In genomic region chr9:136997830-136998234, GRCh38 we compare ENCODE assay signal across 15 cellular contexts. TPM values are rescaled to one million over a fixed set of nuclear protein-coding genes. Genes with fewer than 3 reads are reported as not detected.
DNase-seq lines count a peak whose midpoint lies in the region; ATAC-seq, FAIRE-seq and TF ChIP-seq lines count a peak whose summit lies in the region.
"Had no signal": no experiment of that assay in that cellular context is flagged by ENCODE, and none has a peak within 500 bp of the region (broad histone marks: within the 10 kb centered on the region; RNA-seq: fewer than 3 reads in every experiment).

No MANE protein-coding gene starts in this region.

- peaks cover 51% of the 10 kb centered on the region for H3K4me1 Mint-ChIP-seq in activated CD4-positive, alpha-beta T cell treated with anti-CD3 and anti-CD28 coated beads, Interleukin-2, amount 10 ng/mL, durations not matched to agents 7 days and 5 days
- H3K4me1 Mint-ChIP-seq in activated B cell treated with CpG ODN at 0.5 μM for 24 hours, result peaks cover 68% of the 10 kb centered on the region
- peaks cover 34 to 62% of the 10 kb centered on the region in 2 donors for H3K4me1 Mint-ChIP-seq in stimulated activated naive B cell treated with anti-CD40 and anti-IgM and Interleukin-4, amounts not matched to agents 10 μg/mL and 1 μg/mL and 100 μg/mL, for 72 hours

- FAIRE-seq in H1 (lab: Jason Lieb, UNC), result no peak
- FAIRE-seq: keratinocyte, TTC549 had no signal

- peak overlapping the region; percentile 89 for H3K27ac Mint-ChIP-seq in activated CD4-positive, alpha-beta T cell treated with anti-CD3 and anti-CD28 coated beads, Interleukin-2, amount 10 ng/mL, durations not matched to agents 7 days and 5 days
- peak overlapping the region; percentile 68 for H3K27ac Mint-ChIP-seq in activated B cell treated with CpG ODN at 0.5 μM for 24 hours
- peak overlapping the region; percentile 15 for H3K27ac Mint-ChIP-seq in stimulated activated naive B cell treated with anti-CD40 and anti-IgM and Interleukin-4, amounts not matched to agents 10 μg/mL and 1 μg/mL and 100 μg/mL, for 72 hours

- peaks cover 12% of the 10 kb centered on the region for H3K23me2 ChIP-seq in H1 (ENCODE audit: low read depth, low read length)

- H2BK15ac ChIP-seq in H1 (ENCODE audit: low read length), result no peak overlapping the region

- no peak overlapping the region for H4K5ac ChIP-seq in H1 (ENCODE audit: insufficient read length, low read depth, low read length)

- H4K91ac ChIP-seq in H1 (replicated peaks; ENCODE audit: insufficient read length, low read length), result no peak overlapping the region

- no peak overlapping the region for H3K23ac ChIP-seq in H1 (ENCODE audit: insufficient read length)

- CTCF ChIA-PET in activated CD4-positive, alpha-beta T cell treated with anti-CD3 and anti-CD28 coated beads, Interleukin-2, amount 10 ng/mL, durations not matched to agents 7 days and 5 days (lab: Charles Lee), result interaction anchor here (1.2 to 2.6 kb wide), 2 partner anchors 31 to 156 kb away, joined by 3 to 15 read pairs; partner anchors contain the start of gene AJM1
- CTCF ChIA-PET in activated B cell treated with CpG ODN at 0.5 μM for 24 hours (lab: Charles Lee) (interaction anchor here (2.9 kb wide), 1 partner anchor 37 kb away, joined by 8 read pairs; no protein-coding TSS in a partner anchor), H1 (lab: Charles Lee; ENCODE audit: partially characterized antibody) (interaction anchor here (1.4 to 5.6 kb wide), 3 partner anchors 9 to 38 kb away, joined by 3 to 29 read pairs (median 18); partner anchors contain the start of gene PTGDS), HEK293T (lab: Yijun Ruan, JAX) (interaction anchor here (1.3 kb wide), 1 partner anchor 31 kb away, joined by 6 read pairs; no protein-coding TSS in a partner anchor)

- no peak overlapping the region for H2BK20ac ChIP-seq in H1 (ENCODE audit: low read length)

- peak; percentile 43 for DNase-seq in activated CD4-positive, alpha-beta T cell treated with anti-CD3 and anti-CD28 coated beads, Interleukin-2, amount 10 ng/mL, durations not matched to agents 7 days and 5 days
- DNase-seq in activated CD4-positive, alpha-beta T cell treated with anti-CD3 and anti-CD28 coated beads for 48 hours, result no peak
- DNase-seq in activated B cell treated with CpG ODN at 0.5 μM for 24 hours (no peak), H1 (ENCODE audit: low read depth in 1 of 2, low spot score in 2 of 2) (no peak), ACHN (no peak), HEK293T (ENCODE audit: extremely low spot score) (no peak)
- no peak for DNase-seq in stimulated activated naive B cell treated with anti-CD40 and anti-IgM and Interleukin-4, amounts not matched to agents 10 μg/mL and 1 μg/mL and 100 μg/mL, for 72 hours
- DNase-seq: amygdala, NCI-H1417, psoas muscle had no signal

- in situ Hi-C loops in ACHN (cut with HindIII; ENCODE audit: low pct_ligation_motif_present, low pct_unique_long_range_greater_than_20kb, low sequenced_read_pairs), result no loop called here

- peaks cover 0 to 20% (median 10%) of the 10 kb centered on the region in 4 experiments; a peak in 6 of 7 replicates for H3K4me1 ChIP-seq in H1 (replicated peaks in 1 of 4; ENCODE audit: control insufficient read depth in 3 of 4, insufficient read depth in 4 of 4, low read length in 3 of 4)

- H2BK12ac ChIP-seq in H1 (ENCODE audit: low read depth, low read length), result peak overlapping the region; percentile 60; the same call in 1 of the 2 replicates

- no peak overlapping the region for H2BK120ac ChIP-seq in H1 (replicated peaks; ENCODE audit: low read depth, low read length)

- no peak overlapping the region for H3K14ac ChIP-seq in H1 (ENCODE audit: insufficient read length)

- H3K4ac ChIP-seq in H1 (replicated peaks; ENCODE audit: insufficient read length, low read depth, low read length), result no peak overlapping the region

- 0 out of 2 replicates have a peak overlapping the region, but pooled peaks have one; percentile 35 for H2BK5ac ChIP-seq in H1 (ENCODE audit: low read depth, low read length)

- H3K27ac ChIP-seq in H1 (ENCODE audit: low read depth, low read length), result no peak overlapping the region
- H3K27ac ChIP-seq: psoas muscle had no signal

- POLR2A ChIA-PET in activated CD4-positive, alpha-beta T cell treated with anti-CD3 and anti-CD28 coated beads, Interleukin-2, amount 10 ng/mL, durations not matched to agents 7 days and 5 days (lab: Charles Lee), result no interaction called here
- POLR2A ChIA-PET in activated B cell treated with CpG ODN at 0.5 μM for 24 hours (lab: Charles Lee) (interaction anchor here (0.6 kb wide), 1 partner anchor 261 kb away, joined by 4 read pairs; no protein-coding TSS in a partner anchor), H1 (lab: Charles Lee; ENCODE audit: partially characterized antibody) (interaction anchor here (1.3 kb wide), 1 partner anchor 19 kb away, joined by 3 read pairs; no protein-coding TSS in a partner anchor), HEK293T (lab: Yijun Ruan, JAX) (no interaction called here)

- H3K27me3 Mint-ChIP-seq in activated CD4-positive, alpha-beta T cell treated with anti-CD3 and anti-CD28 coated beads, Interleukin-2, amount 10 ng/mL, durations not matched to agents 7 days and 5 days, result peaks cover 6% of the 10 kb centered on the region
- no peaks in the 10 kb centered on the region for H3K27me3 Mint-ChIP-seq in activated B cell treated with CpG ODN at 0.5 μM for 24 hours
- peaks cover 0 to 22% of the 10 kb centered on the region in 2 donors for H3K27me3 Mint-ChIP-seq in stimulated activated naive B cell treated with anti-CD40 and anti-IgM and Interleukin-4, amounts not matched to agents 10 μg/mL and 1 μg/mL and 100 μg/mL, for 72 hours

- H3K4me3 Mint-ChIP-seq in activated CD4-positive, alpha-beta T cell treated with anti-CD3 and anti-CD28 coated beads, Interleukin-2, amount 10 ng/mL, durations not matched to agents 7 days and 5 days, result peak overlapping the region; percentile 43
- H3K4me3 Mint-ChIP-seq in activated B cell treated with CpG ODN at 0.5 μM for 24 hours, result peak overlapping the region; percentile 53
- peak overlapping the region; percentile 1 to 3 for H3K4me3 Mint-ChIP-seq in stimulated activated naive B cell treated with anti-CD40 and anti-IgM and Interleukin-4, amounts not matched to agents 10 μg/mL and 1 μg/mL and 100 μg/mL, for 72 hours

- H2AFZ ChIP-seq in H1 (ENCODE audit: low read length), result no peak overlapping the region

- H3K56ac ChIP-seq in H1 (replicated peaks; ENCODE audit: insufficient read length, low read depth, low read length), result no peak overlapping the region

- H3K9me3 ChIP-seq in H1 (ENCODE audit: insufficient read depth in 2 of 2, low read depth in 1 of 2, low read length in 1 of 2), result no peaks in the 10 kb centered on the region
- H3K9me3 ChIP-seq: HAP-1, psoas muscle had no signal

- H2AK5ac ChIP-seq in H1 (ENCODE audit: low read depth, low read length), result no peak overlapping the region

- no peaks in the 10 kb centered on the region for H3K9me3 Mint-ChIP-seq in activated CD4-positive, alpha-beta T cell treated with anti-CD3 and anti-CD28 coated beads, Interleukin-2, amount 10 ng/mL, durations not matched to agents 7 days and 5 days
- no peaks in the 10 kb centered on the region for H3K9me3 Mint-ChIP-seq in activated B cell treated with CpG ODN at 0.5 μM for 24 hours
- no peaks in the 10 kb centered on the region for H3K9me3 Mint-ChIP-seq in stimulated activated naive B cell treated with anti-CD40 and anti-IgM and Interleukin-4, amounts not matched to agents 10 μg/mL and 1 μg/mL and 100 μg/mL, for 72 hours

- H3K79me1 ChIP-seq in H1 (ENCODE audit: low read depth, low read length), result no peaks in the 10 kb centered on the region

- ATAC-seq in activated B cell treated with CpG ODN at 0.5 μM for 24 hours (ENCODE audit: low read depth) (no peak), HG03280 (IDR thresholded peaks at IDR 0.05; ENCODE audit: unreplicated experiment) (no peak)
- ATAC-seq in stimulated activated naive B cell treated with anti-CD40 and anti-IgM and Interleukin-4, amounts not matched to agents 10 μg/mL and 1 μg/mL and 100 μg/mL, for 72 hours (replicated peaks), result no peak
- ATAC-seq: psoas muscle had no signal

- H3K79me2 ChIP-seq in H1 (ENCODE audit: control insufficient read depth in 1 of 2, insufficient read depth in 2 of 2, low read length in 2 of 2), result no peaks in the 10 kb centered on the region

- H3K36me3 ChIP-seq in H1 (ENCODE audit: control insufficient read depth in 2 of 4, insufficient read depth in 4 of 4, low read length in 3 of 4), result peaks cover 0 to 2% (median 0%) of the 10 kb centered on the region in 4 experiments; a peak in 1 of 8 replicates

- no peak overlapping the region for H3K9ac ChIP-seq in H1 (replicated peaks in 1 of 4; ENCODE audit: extremely low read depth in 1 of 4, low read depth in 3 of 4, low read length in 3 of 4)

- H4K20me1 ChIP-seq in H1 (replicated peaks in 1 of 2; ENCODE audit: control insufficient read depth in 1 of 2, insufficient read depth in 2 of 2, low read length in 2 of 2), result peaks cover 0 to 2% of the 10 kb centered on the region in 2 experiments

- H3K4me3 ChIP-seq in H1 (ENCODE audit: extremely low read depth in 1 of 4, insufficient read depth in 2 of 4, low read depth in 3 of 4, low read length in 4 of 4), result no peak overlapping the region
- H3K4me3 ChIP-seq: HAP-1, psoas muscle had no signal

- TF ChIP-seq RAD21 in H1 (IDR thresholded peaks at IDR 0.05 in 1 of 2, conservative IDR thresholded peaks at IDR 0.05 in 1 of 2; ENCODE audit: low read depth in 2 of 2, low read length in 2 of 2), result peak in 1 of 2 experiments; percentile 8; a peak in 1 of 4 replicates

- TF ChIP-seq CTCF in activated B cell treated with CpG ODN at 0.5 μM for 24 hours (IDR thresholded peaks at IDR 0.05) (no peak), H1 (IDR thresholded peaks at IDR 0.05; ENCODE audit: control extremely low read depth in 1 of 3, insufficient read depth in 1 of 3, low read depth in 1 of 3, low read length in 3 of 3) (no peak)

- no peak for TF ChIP-seq EP300 in H1 (IDR thresholded peaks at IDR 0.05; ENCODE audit: borderline replicate concordance in 1 of 2, low read depth in 2 of 2, low read length in 2 of 2)

- H3K4me2 ChIP-seq in H1 (ENCODE audit: insufficient read depth in 1 of 2, low read depth in 2 of 2, low read length in 2 of 2), result 0 out of 4 replicates have a peak overlapping the region, but pooled peaks of 1 of the 2 experiments have one; percentile 77

- no peak for TF ChIP-seq POLR2A in H1 (IDR thresholded peaks at IDR 0.05; ENCODE audit: control extremely low read depth in 1 of 2, low read depth in 2 of 2, low read length in 2 of 2)

- H4K8ac ChIP-seq in H1 (ENCODE audit: extremely low read depth, insufficient read depth, low read length), result no peak overlapping the region

- H3K27me3 ChIP-seq in H1 (replicated peaks in 1 of 4; ENCODE audit: control insufficient read depth in 3 of 4, extremely low read depth in 1 of 4, insufficient read depth in 3 of 4, low read length in 3 of 4), result no peaks in the 10 kb centered on the region; a peak in 1 of 7 replicates

- WGBS in H1 (ENCODE audit: extremely low coverage in 1 of 2, insufficient coverage in 1 of 2, insufficient read length in 1 of 2, insufficient replicate concordance in 2 of 2, low coverage in 1 of 2, low lambda C conversion rate in 2 of 2, missing lambda C conversion rate in 1 of 2), 2 experiments, result 95% methylated on average over 16 of the region's 18 CpGs; no CpG with 5 or more reads in 1 of the 2 experiments

- H3K18ac ChIP-seq in H1 (ENCODE audit: extremely low read depth, low read length), result no peak overlapping the region

- intact Hi-C loops in activated B cell treated with CpG ODN at 0.5 μM for 24 hours (cut with micrococcal nuclease), result no loop called here

- H3K36me3 Mint-ChIP-seq in activated CD4-positive, alpha-beta T cell treated with anti-CD3 and anti-CD28 coated beads, Interleukin-2, amount 10 ng/mL, durations not matched to agents 7 days and 5 days (ENCODE audit: low read depth), result peaks cover 7% of the 10 kb centered on the region
- peaks cover 7% of the 10 kb centered on the region for H3K36me3 Mint-ChIP-seq in activated B cell treated with CpG ODN at 0.5 μM for 24 hours (ENCODE audit: low read depth)
- peaks cover 8 to 18% of the 10 kb centered on the region in 2 donors for H3K36me3 Mint-ChIP-seq in stimulated activated naive B cell treated with anti-CD40 and anti-IgM and Interleukin-4, amounts not matched to agents 10 μg/mL and 1 μg/mL and 100 μg/mL, for 72 hours

RNA-seq across cellular contexts. Expression of gene CLIC3, which starts 1.5 kb away (rescaled TPM):
- total RNA-seq in activated CD4-positive, alpha-beta T cell treated with anti-CD3 and anti-CD28 coated beads, Interleukin-2, amount 10 ng/mL, durations not matched to agents 7 days and 5 days, result 1 to 10 TPM; 2.6 to 4.4 TPM
- total RNA-seq in activated B cell treated with CpG ODN at 0.5 μM for 24 hours, result not detected in 2 replicates
- total RNA-seq in H1 (2021; fragmentation: NEBNext Ultra II Directional; extraction: Animal tissue kit (Norgen Biotek cat#: 25700)), result not detected in 2 replicates
- polyA plus RNA-seq in H1 (2011; rRNA removed), result 0.12 and 0.33 TPM in 2 replicates
- polyA plus RNA-seq in H1 (2011; cell fraction: cytosol; rRNA removed), result 0.18 TPM
- 0.17 TPM for polyA plus RNA-seq in H1 (2011; cell fraction: nucleus; rRNA removed)
- polyA plus RNA-seq in H1 (2012, experiment 1 of 2), result not detected in 4 replicates
- 0.26 TPM for polyA plus RNA-seq in H1 (2012, experiment 2 of 2)
- polyA plus RNA-seq in H1 (2013, experiment 1 of 2), result 0.20 TPM
- polyA plus RNA-seq in H1 (2013, experiment 2 of 2), result 0.29 TPM
- polyA minus RNA-seq in H1 (2011; rRNA and poly(A)+ RNA removed), result not detected in 2 replicates
- not detected for polyA minus RNA-seq in H1 (2011; cell fraction: cytosol; rRNA and poly(A)+ RNA removed)
- 1.2 TPM for polyA minus RNA-seq in H1 (2011; cell fraction: nucleus; rRNA and poly(A)+ RNA removed)
- total RNA-seq: A673 had no signal

RNA-seq across cellular contexts. Expression of gene PAXX, which starts 5.6 kb away (rescaled TPM):
- total RNA-seq in activated CD4-positive, alpha-beta T cell treated with anti-CD3 and anti-CD28 coated beads, Interleukin-2, amount 10 ng/mL, durations not matched to agents 7 days and 5 days, result 10 to 100 TPM; 80.2 to 98.4 TPM
- 43.4 and 47.8 TPM in 2 replicates for total RNA-seq in activated B cell treated with CpG ODN at 0.5 μM for 24 hours
- 40.8 and 43.4 TPM in 2 replicates for total RNA-seq in H1 (2021; fragmentation: NEBNext Ultra II Directional; extraction: Animal tissue kit (Norgen Biotek cat#: 25700))
- 45.9 and 56.8 TPM in 2 replicates for polyA plus RNA-seq in H1 (2011; rRNA removed)
- polyA plus RNA-seq in H1 (2011; cell fraction: cytosol; rRNA removed), result 44.8 TPM
- 87.4 TPM for polyA plus RNA-seq in H1 (2011; cell fraction: nucleus; rRNA removed)
- 16.8 to 35.4 TPM (median 32.7 TPM) in 4 replicates for polyA plus RNA-seq in H1 (2012, experiment 1 of 2)
- polyA plus RNA-seq in H1 (2012, experiment 2 of 2), result 35.7 TPM
- 42.4 TPM for polyA plus RNA-seq in H1 (2013, experiment 1 of 2)
- polyA plus RNA-seq in H1 (2013, experiment 2 of 2), result 42.4 TPM
- polyA minus RNA-seq in H1 (2011; rRNA and poly(A)+ RNA removed), result 1.9 and 2.3 TPM in 2 replicates
- polyA minus RNA-seq in H1 (2011; cell fraction: cytosol; rRNA and poly(A)+ RNA removed), result 9.8 TPM
- 24.2 TPM for polyA minus RNA-seq in H1 (2011; cell fraction: nucleus; rRNA and poly(A)+ RNA removed)

RNA-seq across cellular contexts. Expression of gene LCNL1, which starts 15.0 kb away (rescaled TPM):
- total RNA-seq in activated CD4-positive, alpha-beta T cell treated with anti-CD3 and anti-CD28 coated beads, Interleukin-2, amount 10 ng/mL, durations not matched to agents 7 days and 5 days, result under 1 TPM; 0.48 to 0.67 TPM
- total RNA-seq in activated B cell treated with CpG ODN at 0.5 μM for 24 hours, result not detected in 2 replicates
- 0.15 TPM in 1 of 2 replicates, not detected in the other for total RNA-seq in H1 (2021; fragmentation: NEBNext Ultra II Directional; extraction: Animal tissue kit (Norgen Biotek cat#: 25700))
- 0.11 and 0.35 TPM in 2 replicates for polyA plus RNA-seq in H1 (2011; rRNA removed)
- polyA plus RNA-seq in H1 (2011; cell fraction: cytosol; rRNA removed), result 0.21 TPM
- polyA plus RNA-seq in H1 (2011; cell fraction: nucleus; rRNA removed), result 1.5 TPM
- 0.07 TPM in 1 of 4 replicates, not detected in the others for polyA plus RNA-seq in H1 (2012, experiment 1 of 2)
- polyA plus RNA-seq in H1 (2012, experiment 2 of 2), result 0.13 TPM
- 0.18 TPM for polyA plus RNA-seq in H1 (2013, experiment 1 of 2)
- 0.06 TPM for polyA plus RNA-seq in H1 (2013, experiment 2 of 2)
- 0.25 TPM in 1 of 2 replicates, not detected in the other for polyA minus RNA-seq in H1 (2011; rRNA and poly(A)+ RNA removed)
- polyA minus RNA-seq in H1 (2011; cell fraction: cytosol; rRNA and poly(A)+ RNA removed), result not detected
- polyA minus RNA-seq in H1 (2011; cell fraction: nucleus; rRNA and poly(A)+ RNA removed), result 1.00 TPM
- total RNA-seq: A673 had no signal
- polyA plus RNA-seq: keratinocyte had no signal

RNA-seq across cellular contexts. Expression of gene PTGDS, which starts 20.5 kb away (rescaled TPM):
- 10 to 100 TPM; 22.1 to 24.0 TPM for total RNA-seq in activated CD4-positive, alpha-beta T cell treated with anti-CD3 and anti-CD28 coated beads, Interleukin-2, amount 10 ng/mL, durations not matched to agents 7 days and 5 days
- total RNA-seq in activated B cell treated with CpG ODN at 0.5 μM for 24 hours, result not detected in 2 replicates
- 2.2 and 2.3 TPM in 2 replicates for total RNA-seq in H1 (2021; fragmentation: NEBNext Ultra II Directional; extraction: Animal tissue kit (Norgen Biotek cat#: 25700))
- 1.7 and 2.5 TPM in 2 replicates for polyA plus RNA-seq in H1 (2011; rRNA removed)
- polyA plus RNA-seq in H1 (2011; cell fraction: cytosol; rRNA removed), result 1.1 TPM
- polyA plus RNA-seq in H1 (2011; cell fraction: nucleus; rRNA removed), result 6.2 TPM
- 0.66 to 1.3 TPM (median 0.98 TPM) in 4 replicates for polyA plus RNA-seq in H1 (2012, experiment 1 of 2)
- polyA plus RNA-seq in H1 (2012, experiment 2 of 2), result 1.4 TPM
- polyA plus RNA-seq in H1 (2013, experiment 1 of 2), result 1.4 TPM
- polyA plus RNA-seq in H1 (2013, experiment 2 of 2), result 2.0 TPM
- polyA minus RNA-seq in H1 (2011; rRNA and poly(A)+ RNA removed), result 0.54 TPM in 1 of 2 replicates, not detected in the other
- polyA minus RNA-seq in H1 (2011; cell fraction: cytosol; rRNA and poly(A)+ RNA removed), result not detected
- 1.9 TPM for polyA minus RNA-seq in H1 (2011; cell fraction: nucleus; rRNA and poly(A)+ RNA removed)
- total RNA-seq: A673 had no signal
- polyA plus RNA-seq: keratinocyte had no signal

RNA-seq across cellular contexts. Expression of gene ABCA2, which starts 30.2 kb away (rescaled TPM):
- total RNA-seq in activated CD4-positive, alpha-beta T cell treated with anti-CD3 and anti-CD28 coated beads, Interleukin-2, amount 10 ng/mL, durations not matched to agents 7 days and 5 days, result 10 to 100 TPM; 67.7 to 70.3 TPM
- 4.5 and 7.5 TPM in 2 replicates for total RNA-seq in activated B cell treated with CpG ODN at 0.5 μM for 24 hours
- total RNA-seq in H1 (2021; fragmentation: NEBNext Ultra II Directional; extraction: Animal tissue kit (Norgen Biotek cat#: 25700)), result 12.5 and 15.2 TPM in 2 replicates
- polyA plus RNA-seq in H1 (2011; rRNA removed), result 14.3 and 21.9 TPM in 2 replicates
- 14.6 TPM for polyA plus RNA-seq in H1 (2011; cell fraction: cytosol; rRNA removed)
- 99.2 TPM for polyA plus RNA-seq in H1 (2011; cell fraction: nucleus; rRNA removed)
- 8.5 to 19.3 TPM (median 15.7 TPM) in 4 replicates for polyA plus RNA-seq in H1 (2012, experiment 1 of 2)
- polyA plus RNA-seq in H1 (2012, experiment 2 of 2), result 6.9 TPM
- 18.5 TPM for polyA plus RNA-seq in H1 (2013, experiment 1 of 2)
- polyA plus RNA-seq in H1 (2013, experiment 2 of 2), result 14.9 TPM
- 11.5 and 13.8 TPM in 2 replicates for polyA minus RNA-seq in H1 (2011; rRNA and poly(A)+ RNA removed)
- 15.5 TPM for polyA minus RNA-seq in H1 (2011; cell fraction: cytosol; rRNA and poly(A)+ RNA removed)
- polyA minus RNA-seq in H1 (2011; cell fraction: nucleus; rRNA and poly(A)+ RNA removed), result 17.1 TPM

Comparison
In these comparisons a context has a peak if more than half of its experiments do, and no peak if none do; other contexts are left out.
1. H3K27ac Mint-ChIP-seq: peak in every context shown above with its lines; median percentile 89 in activated CD4-positive, alpha-beta T cell treated with anti-CD3 and anti-CD28 coated beads, Interleukin-2, amount 10 ng/mL, durations not matched to agents 7 days and 5 days; 68 in activated B cell treated with CpG ODN at 0.5 μM for 24 hours; 15 in stimulated activated naive B cell treated with anti-CD40 and anti-IgM and Interleukin-4, amounts not matched to agents 10 μg/mL and 1 μg/mL and 100 μg/mL, for 72 hours.
2. H3K4me3 Mint-ChIP-seq: peak in every context shown above with its lines; median percentile 53 in activated B cell treated with CpG ODN at 0.5 μM for 24 hours; 43 in activated CD4-positive, alpha-beta T cell treated with anti-CD3 and anti-CD28 coated beads, Interleukin-2, amount 10 ng/mL, durations not matched to agents 7 days and 5 days; 2 in stimulated activated naive B cell treated with anti-CD40 and anti-IgM and Interleukin-4, amounts not matched to agents 10 μg/mL and 1 μg/mL and 100 μg/mL, for 72 hours.
3. POLR2A ChIA-PET loops: an anchor here in activated B cell treated with CpG ODN at 0.5 μM for 24 hours (0.6 kb wide) and H1 (1.3 kb wide); none called in activated CD4-positive, alpha-beta T cell treated with anti-CD3 and anti-CD28 coated beads, Interleukin-2, amount 10 ng/mL, durations not matched to agents 7 days and 5 days and HEK293T.